8 cellular contexts compared by ENCODE assay signal in the genomic region with DNA sequence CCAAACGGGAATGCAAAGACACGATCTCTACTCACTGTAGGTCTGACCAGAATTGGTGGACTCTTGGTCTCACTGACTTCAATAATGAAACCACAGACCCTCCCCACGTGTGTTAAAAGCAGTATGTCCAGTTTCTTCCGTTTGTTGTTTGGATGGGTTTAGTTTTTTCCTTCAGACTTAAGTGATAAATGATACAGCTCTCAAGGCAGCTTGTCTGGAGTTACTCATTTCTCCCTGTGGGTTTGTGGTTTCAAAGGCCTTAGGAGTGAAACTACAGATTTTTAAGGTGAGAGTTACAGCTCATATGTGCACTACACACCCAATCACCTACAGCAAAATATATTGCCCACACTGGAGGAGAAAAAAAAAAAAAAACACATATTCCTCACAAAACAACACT.
DNase-seq lines count a peak whose midpoint lies in the region; ATAC-seq and TF ChIP-seq lines count a peak whose summit lies in the region.

No MANE protein-coding gene starts in this region.

- ATAC-seq in GM18870 (IDR thresholded peaks at IDR 0.05; ENCODE audit: unreplicated experiment) (peak; percentile 98), HG02840 (IDR thresholded peaks at IDR 0.05; ENCODE audit: low FRiP score, unreplicated experiment) (peak; percentile 63), HG03039 (IDR thresholded peaks at IDR 0.05; ENCODE audit: unreplicated experiment) (no peak), GM21528 (IDR thresholded peaks at IDR 0.05; ENCODE audit: low FRiP score, unreplicated experiment) (no peak), mucosa of descending colon (no peak)
- peak; percentile 76 for ATAC-seq in naive thymus-derived CD4-positive, alpha-beta T cell

- CTCF ChIA-PET in naive thymus-derived CD4-positive, alpha-beta T cell (lab: Charles Lee) = no interaction called here

- POLR2A ChIA-PET in naive thymus-derived CD4-positive, alpha-beta T cell (lab: Charles Lee) = no interaction called here

- peaks cover 3% of the 10 kb centered on the region for H3K9me3 Mint-ChIP-seq in T-helper 1 cell treated with Interleukin-12 subunit alpha and Interleukin-12 subunit beta and Interleukin-4 antibody, amounts not matched to agents 30 μg/mL and 1 μg/mL, for 36 hours
- peaks cover 0 to 8% (median 0%) of the 10 kb centered on the region in 11 donors for H3K9me3 Mint-ChIP-seq in naive thymus-derived CD4-positive, alpha-beta T cell

- TF ChIP-seq CTCF in mucosa of descending colon (IDR thresholded peaks at IDR 0.05) = no peak

- H3K27me3 Mint-ChIP-seq in T-helper 1 cell treated with Interleukin-12 subunit alpha and Interleukin-12 subunit beta and Interleukin-4 antibody, amounts not matched to agents 30 μg/mL and 1 μg/mL, for 36 hours (ENCODE audit: low read depth) = peaks cover 33% of the 10 kb centered on the region
- H3K27me3 Mint-ChIP-seq in naive thymus-derived CD4-positive, alpha-beta T cell = peaks cover 0 to 48% (median 13%) of the 10 kb centered on the region in 5 donors

- H3K27ac Mint-ChIP-seq in T-helper 1 cell treated with Interleukin-12 subunit alpha and Interleukin-12 subunit beta and Interleukin-4 antibody, amounts not matched to agents 30 μg/mL and 1 μg/mL, for 36 hours = peak overlapping the region; percentile 33
- peak overlapping the region in 5 of 9 donors; percentile 8 to 76 (median 53) for H3K27ac Mint-ChIP-seq in naive thymus-derived CD4-positive, alpha-beta T cell

- no peak overlapping the region for H3K4me3 ChIP-seq in naive thymus-derived CD4-positive, alpha-beta T cell (ENCODE audit: low read length)
- no peak overlapping the region for H3K4me3 ChIP-seq in mucosa of descending colon

- no peaks in the 10 kb centered on the region for H3K36me3 Mint-ChIP-seq in T-helper 1 cell treated with Interleukin-12 subunit alpha and Interleukin-12 subunit beta and Interleukin-4 antibody, amounts not matched to agents 30 μg/mL and 1 μg/mL, for 36 hours (ENCODE audit: low read depth)
- peaks cover 0 to 4% (median 0%) of the 10 kb centered on the region in 5 donors for H3K36me3 Mint-ChIP-seq in naive thymus-derived CD4-positive, alpha-beta T cell

- H3K27me3 ChIP-seq in naive thymus-derived CD4-positive, alpha-beta T cell (ENCODE audit: control insufficient read depth in 2 of 2, insufficient read depth in 2 of 2, low read length in 2 of 2) = no peaks in the 10 kb centered on the region

- H3K36me3 ChIP-seq in naive thymus-derived CD4-positive, alpha-beta T cell (ENCODE audit: control insufficient read depth in 2 of 3, insufficient read depth in 3 of 3, low read length in 3 of 3) = no peaks in the 10 kb centered on the region
- H3K36me3 ChIP-seq in mucosa of descending colon (ENCODE audit: low read depth) = no peaks in the 10 kb centered on the region

- peak in 3 of 9 donors; percentile 2 to 19 (median 11) for DNase-seq in naive thymus-derived CD4-positive, alpha-beta T cell
- DNase-seq in superior temporal gyrus (ENCODE audit: extremely low spot score) (no peak), mucosa of descending colon (no peak)

- H3K4me1 ChIP-seq in naive thymus-derived CD4-positive, alpha-beta T cell (ENCODE audit: control insufficient read depth in 2 of 2, insufficient read depth in 2 of 2, low read length in 2 of 2) = peaks cover 0 to 4% of the 10 kb centered on the region in 2 donors
- no peaks in the 10 kb centered on the region for H3K4me1 ChIP-seq in mucosa of descending colon (ENCODE audit: low read depth)

- no peak overlapping the region for H3K27ac ChIP-seq in naive thymus-derived CD4-positive, alpha-beta T cell (ENCODE audit: low read depth, low read length)

- intact Hi-C loops in naive thymus-derived CD4-positive, alpha-beta T cell (cut with micrococcal nuclease) = loop anchor here in 1 of 2 donors (5.0 kb wide), 1 partner anchor 253 kb away; the partner anchor contains the start of gene ATXN1
- intact Hi-C loops in mucosa of descending colon (cut with DNase I, micrococcal nuclease) = no loop called here

- peaks cover 8% of the 10 kb centered on the region for H3K4me1 Mint-ChIP-seq in T-helper 1 cell treated with Interleukin-12 subunit alpha and Interleukin-12 subunit beta and Interleukin-4 antibody, amounts not matched to agents 30 μg/mL and 1 μg/mL, for 36 hours (ENCODE audit: low read depth)
- H3K4me1 Mint-ChIP-seq in naive thymus-derived CD4-positive, alpha-beta T cell = peaks cover 6 to 17% (median 10%) of the 10 kb centered on the region in 7 donors

- no peaks in the 10 kb centered on the region for H3K9me3 ChIP-seq in naive thymus-derived CD4-positive, alpha-beta T cell (ENCODE audit: control insufficient read depth in 2 of 3, low read length in 3 of 3)
- H3K9me3 ChIP-seq in mucosa of descending colon = no peaks in the 10 kb centered on the region

- H3K4me3 Mint-ChIP-seq in T-helper 1 cell treated with Interleukin-12 subunit alpha and Interleukin-12 subunit beta and Interleukin-4 antibody, amounts not matched to agents 30 μg/mL and 1 μg/mL, for 36 hours = peak overlapping the region; percentile 36
- peak overlapping the region in 9 of 10 donors; percentile 61 to 85 (median 77) for H3K4me3 Mint-ChIP-seq in naive thymus-derived CD4-positive, alpha-beta T cell

Comparison
In these comparisons a context has a peak if more than half of its experiments do, and no peak if none do; other contexts are left out.
1. ATAC-seq: peak in GM18870 (single experiment), HG02840 (single experiment) and naive thymus-derived CD4-positive, alpha-beta T cell (single experiment); none in HG03039 (single experiment), GM21528 (single experiment) and mucosa of descending colon (single experiment).